In genomic region chr6:144266091-144266649, GRCh38 we compare ENCODE assay signal across 9 cellular contexts. TPM values are rescaled to one million over a fixed set of nuclear protein-coding genes. Genes with fewer than 3 reads are reported as not detected.
DNase-seq lines count a peak whose midpoint lies in the region; ATAC-seq and TF ChIP-seq lines count a peak whose summit lies in the region.
"Had no signal": no experiment of that assay in that cellular context is flagged by ENCODE, and none has a peak within 500 bp of the region (broad histone marks: within the 10 kb centered on the region; RNA-seq: fewer than 3 reads in every experiment).

No MANE protein-coding gene starts in this region.

- POLR2A ChIA-PET in PC-3 (lab: Charles Lee; ENCODE audit: unreplicated experiment): interaction anchor here (0.6 kb wide), 1 partner anchor 72 kb away, joined by 5 read pairs; no protein-coding TSS in a partner anchor

- H3K4me1 ChIP-seq in PC-3 (ENCODE audit: insufficient read depth, low read length) (peaks cover 35% of the 10 kb centered on the region), neuron (ENCODE audit: insufficient read depth, low read length) (peaks cover 30% of the 10 kb centered on the region)

- H3K4me2 ChIP-seq in PC-3 (ENCODE audit: low read length): peak overlapping the region; percentile 76

- TF ChIP-seq CTCF in AG09319 (IDR thresholded peaks at IDR 0.05; ENCODE audit: low read depth, low read length) (no peak), PC-3 (conservative IDR thresholded peaks at IDR 0.05; ENCODE audit: low read depth, low read length) (no peak)

- H3K9me3 ChIP-seq in PC-3 (ENCODE audit: low read length) (no peaks in the 10 kb centered on the region), neuron (ENCODE audit: low read length) (no peaks in the 10 kb centered on the region)

- CTCF ChIA-PET in PC-3 (lab: Charles Lee): interaction anchor here (0.7 to 1.2 kb wide), 2 partner anchors 20 to 49 kb away, joined by 3 to 8 read pairs; no protein-coding TSS in a partner anchor

- H3K9ac ChIP-seq in PC-3 (ENCODE audit: low read length): peak overlapping the region; percentile 41

- H4K20me1 ChIP-seq in PC-3 (ENCODE audit: low read length): no peaks in the 10 kb centered on the region

- peak; percentile 56 for DNase-seq in AG09319 (ENCODE audit: extremely low read depth, low read depth)
- DNase-seq in PC-3: peak; percentile 97
- peak; percentile 95 for DNase-seq in fibroblast of gingiva (ENCODE audit: low read depth)
- DNase-seq in central memory CD4-positive, alpha-beta T cell: no peak
- no peak for DNase-seq in hepatic stellate cell (ENCODE audit: low spot score)
- no peak for DNase-seq in activated CD4-positive, alpha-beta T cell treated with anti-CD3 and anti-CD28 coated beads for 1 hour
- DNase-seq: activated CD4-positive, alpha-beta T cell treated with anti-CD3 and anti-CD28 coated beads for 48 hours had no signal

- no peaks in the 10 kb centered on the region for H3F3A ChIP-seq in PC-3 (ENCODE audit: low read length, unreplicated experiment)

- BruUV-seq in PC-3 (replicated peaks; lab: Mats Ljungman, UMichigan): no TSS peak

- peak overlapping the region; percentile 47 for H3K4me3 ChIP-seq in PC-3 (ENCODE audit: low read length)
- no peak overlapping the region for H3K4me3 ChIP-seq in neuron (ENCODE audit: low read length)

- H3K36me3 ChIP-seq in PC-3 (ENCODE audit: low read depth, low read length): no peaks in the 10 kb centered on the region
- no peaks in the 10 kb centered on the region for H3K36me3 ChIP-seq in neuron (ENCODE audit: insufficient read depth, low read length)

- intact Hi-C loops in PC-3 (cut with micrococcal nuclease): loop anchor here (5.0 kb wide), 1 partner anchor 49 kb away; no protein-coding TSS in a partner anchor

- no peaks in the 10 kb centered on the region for H3K79me2 ChIP-seq in PC-3 (ENCODE audit: low read length)

- no peaks in the 10 kb centered on the region for H3K27me3 ChIP-seq in PC-3 (ENCODE audit: low read length)
- no peaks in the 10 kb centered on the region for H3K27me3 ChIP-seq in neuron (ENCODE audit: insufficient read depth, low read length)

- H2AFZ ChIP-seq in PC-3 (ENCODE audit: low read length) (0 out of 2 replicates have a peak overlapping the region, but pooled peaks have one; percentile 60), neuron (ENCODE audit: low read depth, low read length) (peak overlapping the region; percentile 12)

- H3K27ac ChIP-seq in PC-3 (ENCODE audit: low read length): peak overlapping the region; percentile 85

- ATAC-seq in PC-3 (peak; percentile 72), GM21515 (IDR thresholded peaks at IDR 0.05; ENCODE audit: unreplicated experiment) (no peak)

- no peaks in the 10 kb centered on the region for H3K9me2 ChIP-seq in PC-3 (replicated peaks; ENCODE audit: low read length)

RNA-seq across cellular contexts. Expression of gene UTRN, which starts 19.0 kb away (rescaled TPM):
- 49.0 and 58.3 TPM in 2 replicates for total RNA-seq in PC-3 (2014; rRNA removed)

Comparison
In these comparisons a context has a peak if more than half of its experiments do, and no peak if none do; other contexts are left out.
1. DNase-seq: peak in AG09319 (single experiment), PC-3 (single experiment) and fibroblast of gingiva (single experiment); none in central memory CD4-positive, alpha-beta T cell (single experiment), hepatic stellate cell (single experiment) and activated CD4-positive, alpha-beta T cell treated with anti-CD3 and anti-CD28 coated beads for 1 hour (single experiment).